In the genomic region with DNA sequence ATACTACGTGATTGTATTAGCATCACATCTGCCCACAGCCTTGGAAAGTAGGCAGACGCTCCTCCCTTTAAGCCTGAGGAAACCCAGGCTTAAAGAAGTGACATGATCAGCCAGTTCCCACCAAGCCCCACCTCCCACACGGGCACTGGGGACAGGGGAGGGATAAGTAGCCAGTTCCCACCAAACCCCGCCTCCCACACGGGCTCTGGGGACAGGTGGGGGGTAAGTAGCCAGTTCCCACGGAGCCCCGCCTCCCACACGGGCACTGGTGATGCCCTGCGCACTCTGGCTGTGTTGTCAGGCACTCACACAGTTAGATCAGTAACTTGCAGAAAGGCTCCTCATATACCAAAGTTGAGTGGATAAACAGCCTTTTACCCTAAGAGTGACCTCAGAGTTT, we compare ENCODE assay signal across 19 cellular contexts.
"Had no signal": no experiment of that assay in that cellular context is flagged by ENCODE, and none has a peak within 500 bp of the region (broad histone marks: within the 10 kb centered on the region; RNA-seq: fewer than 3 reads in every experiment).

No MANE protein-coding gene starts in this region.

- H3K36me3 Mint-ChIP-seq: activated naive CD4-positive, alpha-beta T cell treated with anti-CD3 and anti-CD28 coated beads, Interleukin-2, amount 50 U/mL, for 24 hours; stimulated activated memory B cell treated with anti-CD40 and anti-IgM and Interleukin-4, amounts not matched to agents 10 μg/mL and 1 μg/mL and 100 μg/mL, for 72 hours; type B pancreatic cell had no signal

- H3K4me3 Mint-ChIP-seq: activated CD4-positive, alpha-beta T cell treated with anti-CD3 and anti-CD28 coated beads, Interleukin-2, amount 10 ng/mL, durations not matched to agents 7 days and 5 days; activated CD8-positive, alpha-beta T cell treated with anti-CD3 and anti-CD28 coated beads, Interleukin-2, amount 10 ng/mL, durations not matched to agents 7 days and 5 days; activated naive CD4-positive, alpha-beta T cell treated with anti-CD3 and anti-CD28 coated beads, Interleukin-2, amount 50 U/mL, for 24 hours; stimulated activated memory B cell treated with anti-CD40 and anti-IgM and Interleukin-4, amounts not matched to agents 10 μg/mL and 1 μg/mL and 100 μg/mL, for 72 hours; T-helper 1 cell treated with Interleukin-12 subunit alpha and Interleukin-12 subunit beta and Interleukin-4 antibody, amounts not matched to agents 30 μg/mL and 1 μg/mL, for 36 hours; type B pancreatic cell had no signal

- ATAC-seq: activated CD4-positive, CD25-positive, alpha-beta regulatory T cell treated with anti-CD3 and anti-CD28 coated beads, Interleukin-2, amount 50 U/mL, for 24 hours; activated CD8-positive, alpha-beta T cell treated with anti-CD3 and anti-CD28 coated beads, Interleukin-2, amount 10 ng/mL, durations not matched to agents 7 days and 5 days; foreskin keratinocyte; left lung; psoas muscle; right cardiac atrium; stimulated activated memory B cell treated with anti-CD40 and anti-IgM and Interleukin-4, amounts not matched to agents 10 μg/mL and 1 μg/mL and 100 μg/mL, for 72 hours had no signal

- H3K27ac Mint-ChIP-seq: activated CD4-positive, alpha-beta T cell treated with anti-CD3 and anti-CD28 coated beads, Interleukin-2, amount 10 ng/mL, durations not matched to agents 7 days and 5 days; activated CD8-positive, alpha-beta T cell treated with anti-CD3 and anti-CD28 coated beads, Interleukin-2, amount 10 ng/mL, durations not matched to agents 7 days and 5 days; activated naive CD4-positive, alpha-beta T cell treated with anti-CD3 and anti-CD28 coated beads, Interleukin-2, amount 50 U/mL, for 24 hours; stimulated activated memory B cell treated with anti-CD40 and anti-IgM and Interleukin-4, amounts not matched to agents 10 μg/mL and 1 μg/mL and 100 μg/mL, for 72 hours; T-helper 1 cell treated with Interleukin-12 subunit alpha and Interleukin-12 subunit beta and Interleukin-4 antibody, amounts not matched to agents 30 μg/mL and 1 μg/mL, for 36 hours; type B pancreatic cell had no signal

- H3K9me3 Mint-ChIP-seq: activated CD4-positive, alpha-beta T cell treated with anti-CD3 and anti-CD28 coated beads, Interleukin-2, amount 10 ng/mL, durations not matched to agents 7 days and 5 days; activated naive CD4-positive, alpha-beta T cell treated with anti-CD3 and anti-CD28 coated beads, Interleukin-2, amount 50 U/mL, for 24 hours; type B pancreatic cell had no signal

- H3K4me1 Mint-ChIP-seq: activated CD4-positive, alpha-beta T cell treated with anti-CD3 and anti-CD28 coated beads, Interleukin-2, amount 10 ng/mL, durations not matched to agents 7 days and 5 days; activated naive CD4-positive, alpha-beta T cell treated with anti-CD3 and anti-CD28 coated beads, Interleukin-2, amount 50 U/mL, for 24 hours; stimulated activated memory B cell treated with anti-CD40 and anti-IgM and Interleukin-4, amounts not matched to agents 10 μg/mL and 1 μg/mL and 100 μg/mL, for 72 hours had no signal

- H3K27me3 Mint-ChIP-seq: activated CD4-positive, alpha-beta T cell treated with anti-CD3 and anti-CD28 coated beads, Interleukin-2, amount 10 ng/mL, durations not matched to agents 7 days and 5 days; activated naive CD4-positive, alpha-beta T cell treated with anti-CD3 and anti-CD28 coated beads, Interleukin-2, amount 50 U/mL, for 24 hours; stimulated activated memory B cell treated with anti-CD40 and anti-IgM and Interleukin-4, amounts not matched to agents 10 μg/mL and 1 μg/mL and 100 μg/mL, for 72 hours had no signal

- DNase-seq: activated CD4-positive, alpha-beta T cell treated with anti-CD3 and anti-CD28 coated beads, Interleukin-2, amount 10 ng/mL, durations not matched to agents 7 days and 5 days; activated CD8-positive, alpha-beta T cell treated with anti-CD3 and anti-CD28 coated beads, Interleukin-2, amount 10 ng/mL, durations not matched to agents 7 days and 5 days; activated gamma-delta T cell; activated T-cell treated with anti-CD3 and anti-CD28 coated beads, Interleukin-2, amount 50 U/mL, for 48 hours; foreskin keratinocyte; glutamatergic neuron; hippocampal formation; left lung; mammary epithelial cell; occipital lobe; right cardiac atrium; stimulated activated CD4-positive, alpha-beta T cell treated with anti-CD3 and anti-CD28 coated beads, Interleukin-4, amount 100 ng/mL, for 24 hours; testis had no signal
